ENCODE assay signal across 1 cellular context in genomic region chr10:101229275-101230184, GRCh38.
TF ChIP-seq lines count a peak whose summit lies in the region.

A gene with protein sequence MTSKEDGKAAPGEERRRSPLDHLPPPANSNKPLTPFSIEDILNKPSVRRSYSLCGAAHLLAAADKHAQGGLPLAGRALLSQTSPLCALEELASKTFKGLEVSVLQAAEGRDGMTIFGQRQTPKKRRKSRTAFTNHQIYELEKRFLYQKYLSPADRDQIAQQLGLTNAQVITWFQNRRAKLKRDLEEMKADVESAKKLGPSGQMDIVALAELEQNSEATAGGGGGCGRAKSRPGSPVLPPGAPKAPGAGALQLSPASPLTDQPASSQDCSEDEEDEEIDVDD (minus strand): TSS chr10:101229463. CDS start chr10:101228815, 648 bp downstream.

TF ChIP-seq in HEK293, 187 proteins besides CTCF, POLR2A, EP300 and RAD21 (continued from another document and continues in another):
- TF ChIP-seq ZNF701 (tag by site-specific recombination; IDR thresholded peaks at IDR 0.05) (peak; percentile 85; the same call in 1 of the 2 replicates), ATF2 (tag by site-specific recombination; IDR thresholded peaks at IDR 0.05; ENCODE audit: low read depth) (no peak), ZNF624 (tag by site-specific recombination; IDR thresholded peaks at IDR 0.05) (peak; percentile 44; the same call in 1 of the 2 replicates), ZBTB11 (tag by site-specific recombination; conservative IDR thresholded peaks at IDR 0.05; ENCODE audit: low read depth) (peak; percentile 34), ZNF423 (tag by site-specific recombination; IDR thresholded peaks at IDR 0.05) (no peak), ZFP3 (tag by site-specific recombination; IDR thresholded peaks at IDR 0.05; ENCODE audit: low read depth) (no peak), ZNF837 (tag by site-specific recombination; IDR thresholded peaks at IDR 0.05) (no peak), GLI4 (tag by site-specific recombination; IDR thresholded peaks at IDR 0.05) (0 out of 2 replicates have a peak, but pooled peaks have one; percentile 39), ZBTB44 (tag by site-specific recombination; IDR thresholded peaks at IDR 0.05) (no peak; the same call in 1 of the 2 replicates), ZNF169 (tag by site-specific recombination; IDR thresholded peaks at IDR 0.05) (peak; percentile 82; the same call in 1 of the 2 replicates), SP7 (tag by site-specific recombination; IDR thresholded peaks at IDR 0.05) (peak; percentile 87), ZNF623 (tag by site-specific recombination; IDR thresholded peaks at IDR 0.05) (no peak), ZNF544 (tag by site-specific recombination; IDR thresholded peaks at IDR 0.05) (no peak), ZNF561 (tag by site-specific recombination; IDR thresholded peaks at IDR 0.05; ENCODE audit: borderline replicate concordance) (no peak), ZNF76 (tag by site-specific recombination; IDR thresholded peaks at IDR 0.05; ENCODE audit: borderline replicate concordance, low read depth) (peak; percentile 60; the same call in 1 of the 2 replicates), ZNF148 (tag by site-specific recombination; IDR thresholded peaks at IDR 0.05; ENCODE audit: borderline replicate concordance) (no peak), EGR2 (tag by site-specific recombination; IDR thresholded peaks at IDR 0.05; ENCODE audit: low read depth) (peak; percentile 40; the same call in 1 of the 2 replicates), ZNF19 (tag by site-specific recombination; IDR thresholded peaks at IDR 0.05; ENCODE audit: low read depth) (no peak), PRDM1 (tag by site-specific recombination; IDR thresholded peaks at IDR 0.05) (peak; percentile 99), ZNF112 (tag by site-specific recombination; IDR thresholded peaks at IDR 0.05) (no peak), ZNF747 (tag by site-specific recombination; IDR thresholded peaks at IDR 0.05) (no peak), KLF9 (tag by site-specific recombination; IDR thresholded peaks at IDR 0.05; ENCODE audit: low read depth) (peak; percentile 20; the same call in 1 of the 2 replicates), ZNF221 (tag by site-specific recombination; IDR thresholded peaks at IDR 0.05; ENCODE audit: borderline replicate concordance) (no peak), ZNF530 (tag by site-specific recombination; IDR thresholded peaks at IDR 0.05; ENCODE audit: low read depth) (no peak), ZNF707 (tag by site-specific recombination; IDR thresholded peaks at IDR 0.05) (no peak), GLI2 (tag by site-specific recombination; IDR thresholded peaks at IDR 0.05; ENCODE audit: borderline replicate concordance, low read depth) (no peak), ZNF18 (tag by site-specific recombination; IDR thresholded peaks at IDR 0.05) (no peak), ZNF626 (tag by site-specific recombination; IDR thresholded peaks at IDR 0.05) (no peak), AEBP2 (tag by site-specific recombination; IDR thresholded peaks at IDR 0.05; ENCODE audit: borderline replicate concordance) (no peak), HOXA7 (CRISPR knock-in tag; IDR thresholded peaks at IDR 0.05; ENCODE audit: borderline replicate concordance) (no peak), ZNF398 (tag by site-specific recombination; IDR thresholded peaks at IDR 0.05) (peak; percentile 99), ZNF521 (tag by site-specific recombination; IDR thresholded peaks at IDR 0.05) (no peak), PRDM2 (tag by site-specific recombination; IDR thresholded peaks at IDR 0.05; ENCODE audit: borderline replicate concordance) (no peak), ZNF341 (tag by site-specific recombination; IDR thresholded peaks at IDR 0.05; ENCODE audit: low read depth) (peak; percentile 98), ZNF335 (tag by site-specific recombination; conservative IDR thresholded peaks at IDR 0.05) (peak; percentile 89)
